Comparison of ENCODE assay signal across 10 cellular contexts in genomic region chr11:61026121-61027031, GRCh38. TPM values are rescaled to one million over a fixed set of nuclear protein-coding genes. Genes with fewer than 3 reads are reported as not detected.
DNase-seq lines count a peak whose midpoint lies in the region; TF ChIP-seq lines count a peak whose summit lies in the region.
"Had no signal": no experiment of that assay in that cellular context is flagged by ENCODE, and none has a peak within 500 bp of the region (broad histone marks: within the 10 kb centered on the region; RNA-seq: fewer than 3 reads in every experiment).

No MANE protein-coding gene starts in this region.

- H3K27ac ChIP-seq in spleen, result peak overlapping the region in 6 of 8 donors; percentile 33 to 65 (median 50)

- no peaks in the 10 kb centered on the region for H3K9me3 ChIP-seq in spleen

- H3K4me1 ChIP-seq in spleen, result peaks cover 30 to 75% (median 62%) of the 10 kb centered on the region in 6 donors

- no peak for TF ChIP-seq POLR2A in spleen (IDR thresholded peaks at IDR 0.05)

- peak overlapping the region in 2 of 4 donors; percentile 1 to 79 for H3K4me3 Mint-ChIP-seq in IgD-negative memory B cell
- peak overlapping the region; percentile 94 for H3K4me3 Mint-ChIP-seq in activated naive CD8-positive, alpha-beta T cell
- H3K4me3 Mint-ChIP-seq in MCF 10A (ENCODE audit: unreplicated experiment), result no peak overlapping the region

- no peaks in the 10 kb centered on the region for H3K36me3 ChIP-seq in spleen

- H3K27me3 ChIP-seq in spleen (replicated peaks in 1 of 7), result peaks cover 0 to 7% (median 0%) of the 10 kb centered on the region in 7 donors

- BruUV-seq in MCF 10A (replicated peaks; lab: Mats Ljungman, UMichigan), result no TSS peak

- intact Hi-C loops in spleen (cut with DNase I; ENCODE audit: low total_unique reads) (no loop called here), MCF 10A (cut with micrococcal nuclease) (no loop called here)

- 40 to 59% (median 55%) methylated on average over 27 to 28 of the region's 28 CpGs for WGBS in spleen, 5 donors

- POLR2A ChIA-PET in MCF 10A (lab: Yijun Ruan, JAX), result no interaction called here

- DNase-seq in T follicular helper cell (ENCODE audit: low read depth) (peak; percentile 62), spleen (no peak), GM13977 (ENCODE audit: low spot score) (no peak), superior temporal gyrus (ENCODE audit: extremely low spot score) (no peak), MCF 10A (ENCODE audit: unreplicated experiment) (no peak)
- DNase-seq: foreskin melanocyte, NCI-H1417, T1000 had no signal

- in situ Hi-C loops in GM13977 (cut with MboI; ENCODE audit: low pct_unique_long_range_greater_than_20kb, low sequenced_read_pairs, unreplicated experiment), result no loop called here

- no peak overlapping the region for H3K4me3 ChIP-seq in spleen

- CTCF ChIA-PET in MCF 10A (lab: Yijun Ruan, JAX), result no interaction called here

- H3K36me3 Mint-ChIP-seq in IgD-negative memory B cell, result no peaks in the 10 kb centered on the region
- H3K36me3 Mint-ChIP-seq in activated naive CD8-positive, alpha-beta T cell, result peaks cover 8% of the 10 kb centered on the region
- no peaks in the 10 kb centered on the region for H3K36me3 Mint-ChIP-seq in MCF 10A (ENCODE audit: insufficient read depth, unreplicated experiment)

- H3K9me3 Mint-ChIP-seq in IgD-negative memory B cell, result no peaks in the 10 kb centered on the region
- H3K9me3 Mint-ChIP-seq in activated naive CD8-positive, alpha-beta T cell (ENCODE audit: low read depth), result no peaks in the 10 kb centered on the region
- H3K9me3 Mint-ChIP-seq in MCF 10A (ENCODE audit: unreplicated experiment), result no peaks in the 10 kb centered on the region

- H3K27me3 Mint-ChIP-seq in IgD-negative memory B cell (peaks cover 5% of the 10 kb centered on the region), MCF 10A (ENCODE audit: insufficient read depth, unreplicated experiment) (peaks cover 34% of the 10 kb centered on the region)
- H3K27me3 Mint-ChIP-seq in activated naive CD8-positive, alpha-beta T cell, result no peaks in the 10 kb centered on the region

- no peak for TF ChIP-seq CTCF in spleen (IDR thresholded peaks at IDR 0.05 in 8 of 11, conservative IDR thresholded peaks at IDR 0.05 in 3 of 11)
- TF ChIP-seq CTCF in GM13977 (IDR thresholded peaks at IDR 0.05; ENCODE audit: extremely low read depth, insufficient read depth, missing control alignments), result no peak
- no peak for TF ChIP-seq CTCF in MCF 10A (IDR thresholded peaks at IDR 0.05; ENCODE audit: unreplicated experiment)

- H3K4me1 Mint-ChIP-seq in IgD-negative memory B cell (peaks cover 33 to 52% (median 48%) of the 10 kb centered on the region in 3 donors), MCF 10A (ENCODE audit: insufficient read depth, unreplicated experiment) (peaks cover 7% of the 10 kb centered on the region)
- H3K4me1 Mint-ChIP-seq in activated naive CD8-positive, alpha-beta T cell (ENCODE audit: low read depth), result peaks cover 90% of the 10 kb centered on the region

- H3K27ac Mint-ChIP-seq in IgD-negative memory B cell (peak overlapping the region; percentile 23 to 90 (median 57)), MCF 10A (ENCODE audit: low read depth, unreplicated experiment) (no peak overlapping the region)
- H3K27ac Mint-ChIP-seq in activated naive CD8-positive, alpha-beta T cell, result peak overlapping the region; percentile 100

RNA-seq across cellular contexts. Expression of gene CD6, which starts 54.9 kb away (rescaled TPM):
- polyA plus RNA-seq in IgD-negative memory B cell, result 8.6 TPM
- 10 to 100 TPM; 13.4 to 47.6 (median 31.4) TPM for total RNA-seq in spleen
- polyA plus RNA-seq in spleen, result 10 to 100 TPM; 10.9 to 21.8 (median 20.3) TPM
- not detected in 2 replicates for total RNA-seq in MCF 10A (2022)

Comparison
In these comparisons a context has a peak if more than half of its experiments do, and no peak if none do; other contexts are left out.
1. RNA of gene CD6, which starts 54.9 kb away (total RNA-seq): 13.4 to 47.6 TPM in spleen; not detected in MCF 10A; every median in the first group is over 10 times any median in the second.